In the genomic region with DNA sequence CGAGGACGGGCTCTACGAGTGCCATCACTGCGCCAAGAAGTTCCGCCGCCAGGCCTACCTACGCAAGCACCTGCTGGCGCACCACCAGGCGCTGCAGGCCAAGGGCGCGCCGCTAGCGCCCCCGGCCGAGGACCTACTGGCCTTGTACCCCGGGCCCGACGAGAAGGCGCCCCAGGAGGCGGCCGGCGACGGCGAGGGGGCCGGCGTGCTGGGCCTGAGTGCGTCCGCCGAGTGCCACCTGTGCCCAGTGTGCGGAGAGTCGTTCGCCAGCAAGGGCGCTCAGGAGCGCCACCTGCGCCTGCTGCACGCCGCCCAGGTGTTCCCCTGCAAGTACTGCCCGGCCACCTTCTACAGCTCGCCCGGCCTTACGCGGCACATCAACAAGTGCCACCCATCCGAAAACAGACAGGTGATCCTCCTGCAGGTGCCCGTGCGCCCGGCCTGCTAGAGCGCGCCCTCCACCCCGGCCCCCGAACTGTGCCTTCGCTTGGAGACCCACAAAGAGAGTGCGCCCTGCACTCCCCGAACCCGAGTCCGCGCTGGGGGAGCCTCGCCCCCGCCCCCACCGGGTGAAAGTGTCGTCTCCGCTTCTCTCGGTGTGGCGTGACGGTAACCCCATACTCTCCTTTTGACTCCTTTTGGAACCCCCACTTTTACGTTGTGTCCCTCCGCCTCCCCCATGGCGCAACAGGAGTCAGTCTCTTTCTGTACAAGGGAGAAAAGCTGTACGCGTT, we compare ENCODE assay signal across 8 cellular contexts. TPM values are rescaled to one million over a fixed set of nuclear protein-coding genes. Genes with fewer than 3 reads are reported as not detected.
DNase-seq lines count a peak whose midpoint lies in the region; TF ChIP-seq lines count a peak whose summit lies in the region.

No MANE protein-coding gene starts in this region.

- H3K4me3 ChIP-seq in H7 (ENCODE audit: insufficient read depth, low read depth, low read length) = peak overlapping the region; percentile 36

- H3K4me1 Mint-ChIP-seq in CD14-positive monocyte = peaks cover 25% of the 10 kb centered on the region
- peaks cover 8% of the 10 kb centered on the region for H3K4me1 Mint-ChIP-seq in activated CD4-positive, alpha-beta memory T cell treated with anti-CD3 and anti-CD28 coated beads, Interleukin-2, amount 10 ng/mL, durations not matched to agents 7 days and 5 days

- peaks cover 75% of the 10 kb centered on the region for H3K27me3 ChIP-seq in H7 (ENCODE audit: control insufficient read depth, insufficient read depth, low read length)

- intact Hi-C loops in CD14-positive monocyte (cut with micrococcal nuclease) = no loop called here

- no peak for DNase-seq in CD14-positive monocyte (ENCODE audit: low spot score)
- DNase-seq in H7 = peak; percentile 82
- no peak for DNase-seq in activated CD4-positive, alpha-beta memory T cell treated with anti-CD3 and anti-CD28 coated beads, Interleukin-2, amount 10 ng/mL, durations not matched to agents 7 days and 5 days
- DNase-seq in islet precursor cell = peak; percentile 59
- DNase-seq in GM03348 (ENCODE audit: low spot score) = no peak
- DNase-seq in UCSD-AML1 (lab: John Stamatoyannopoulos, UW; ENCODE audit: unreplicated experiment) = no peak
- no peak for DNase-seq in H4 (ENCODE audit: low spot score)
- no peak for DNase-seq in occipital lobe (lab: John Stamatoyannopoulos, UW)

- H3K27ac Mint-ChIP-seq in CD14-positive monocyte = no peak overlapping the region
- H3K27ac Mint-ChIP-seq in activated CD4-positive, alpha-beta memory T cell treated with anti-CD3 and anti-CD28 coated beads, Interleukin-2, amount 10 ng/mL, durations not matched to agents 7 days and 5 days = no peak overlapping the region

- H3K4me3 Mint-ChIP-seq in CD14-positive monocyte = peak overlapping the region; percentile 47 to 84
- peak overlapping the region; percentile 24 for H3K4me3 Mint-ChIP-seq in activated CD4-positive, alpha-beta memory T cell treated with anti-CD3 and anti-CD28 coated beads, Interleukin-2, amount 10 ng/mL, durations not matched to agents 7 days and 5 days

- H3K27me3 Mint-ChIP-seq in CD14-positive monocyte (ENCODE audit: low read depth in 3 of 3) = peaks cover 79 to 91% (median 81%) of the 10 kb centered on the region in 3 donors
- H3K27me3 Mint-ChIP-seq in activated CD4-positive, alpha-beta memory T cell treated with anti-CD3 and anti-CD28 coated beads, Interleukin-2, amount 10 ng/mL, durations not matched to agents 7 days and 5 days = peaks cover 69% of the 10 kb centered on the region

- peaks cover 0 to 15% (median 4%) of the 10 kb centered on the region in 7 donors for H3K9me3 Mint-ChIP-seq in CD14-positive monocyte
- H3K9me3 Mint-ChIP-seq in activated CD4-positive, alpha-beta memory T cell treated with anti-CD3 and anti-CD28 coated beads, Interleukin-2, amount 10 ng/mL, durations not matched to agents 7 days and 5 days = no peaks in the 10 kb centered on the region

- no peaks in the 10 kb centered on the region for H3K36me3 ChIP-seq in H7 (replicated peaks; ENCODE audit: control insufficient read depth, insufficient read depth, low read length)

- POLR2A ChIA-PET in activated CD4-positive, alpha-beta memory T cell treated with anti-CD3 and anti-CD28 coated beads, Interleukin-2, amount 10 ng/mL, durations not matched to agents 7 days and 5 days (lab: Charles Lee) = no interaction called here

- no peak for TF ChIP-seq CTCF in CD14-positive monocyte (IDR thresholded peaks at IDR 0.05)

- CTCF ChIA-PET in activated CD4-positive, alpha-beta memory T cell treated with anti-CD3 and anti-CD28 coated beads, Interleukin-2, amount 10 ng/mL, durations not matched to agents 7 days and 5 days (lab: Charles Lee) = interaction anchor here (0.6 kb wide), 2 partner anchors 385 to 449 kb away, joined by 3 read pairs; no protein-coding TSS in a partner anchor

- H3K36me3 Mint-ChIP-seq in CD14-positive monocyte = peaks cover 5 to 8% of the 10 kb centered on the region in 2 donors
- H3K36me3 Mint-ChIP-seq in activated CD4-positive, alpha-beta memory T cell treated with anti-CD3 and anti-CD28 coated beads, Interleukin-2, amount 10 ng/mL, durations not matched to agents 7 days and 5 days (ENCODE audit: low read depth) = peaks cover 2% of the 10 kb centered on the region

RNA-seq across cellular contexts. Expression of a gene that starts 1.6 kb away (rescaled TPM):
- polyA plus RNA-seq in CD14-positive monocyte = not detected
- total RNA-seq in H7 (2014; rRNA removed; shearing (Covaris generic)) = 0.59 and 0.78 TPM in 2 replicates
- not detected for total RNA-seq in activated CD4-positive, alpha-beta memory T cell treated with anti-CD3 and anti-CD28 coated beads, Interleukin-2, amount 10 ng/mL, durations not matched to agents 7 days and 5 days
- total RNA-seq in H4 (2014; rRNA removed; shearing (Covaris generic)) = 0.14 and 0.18 TPM in 2 replicates
- 15.9 TPM for total RNA-seq in occipital lobe

Comparison
In these comparisons a context has a peak if more than half of its experiments do, and no peak if none do; other contexts are left out.
1. DNase-seq: peak in H7 (single experiment) and islet precursor cell (single experiment); none in CD14-positive monocyte (single experiment), activated CD4-positive, alpha-beta memory T cell treated with anti-CD3 and anti-CD28 coated beads, Interleukin-2, amount 10 ng/mL, durations not matched to agents 7 days and 5 days (single experiment), GM03348 (single experiment), UCSD-AML1 (single experiment), H4 (single experiment) and occipital lobe (single experiment).